In the genomic region with DNA sequence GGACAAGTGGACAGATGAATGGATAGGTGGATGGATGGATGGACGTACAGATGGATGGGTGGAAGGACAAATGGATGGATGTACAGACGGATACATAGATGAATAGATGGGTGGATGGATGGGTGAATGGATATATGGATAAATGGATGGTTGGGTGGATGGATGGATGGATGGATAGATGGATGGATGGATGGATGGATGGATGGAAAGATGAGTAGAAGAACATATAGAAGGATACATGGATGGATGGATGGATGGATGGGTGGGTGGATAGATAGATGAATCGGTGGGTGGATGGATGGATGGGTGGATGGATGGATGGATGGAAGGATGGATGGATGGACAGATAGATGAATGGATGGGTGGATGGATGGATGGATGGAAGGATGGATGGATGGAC, we compare ENCODE assay signal across 36 cellular contexts.
"Had no signal": no experiment of that assay in that cellular context is flagged by ENCODE, and none has a peak within 500 bp of the region (broad histone marks: within the 10 kb centered on the region; RNA-seq: fewer than 3 reads in every experiment).

No MANE protein-coding gene starts in this region.

- H3K36me3 ChIP-seq: MG63 had no signal

- DNase-seq: Karpas-422, Kasumi-1, MG63, MM.1S, MV-4-11, NCI-H1048, NCI-H1092, NCI-H1092 treated with DMSO at 0.1 percent for 48 hours, NCI-H1105, NCI-H1105 treated with DMSO at 0.1 percent for 48 hours, NCI-H1417, NCI-H1417 treated with DMSO at 0.1 percent for 48 hours, NCI-H1436, NCI-H1436 treated with DMSO at 0.1 percent for 48 hours, NCI-H146, NCI-H1694, NCI-H1694 treated with DMSO at 0.1 percent for 48 hours, NCI-H187, NCI-H187 treated with DMSO at 0.1 percent for 48 hours, NCI-H1930, NCI-H2029, NCI-H2029 treated with DMSO at 0.1 percent for 48 hours, NCI-H2081, NCI-H2081 treated with DMSO at 0.1 percent for 48 hours, NCI-H2107, NCI-H2171, NCI-H2171 treated with DMSO at 0.1 percent for 48 hours, NCI-H2227 treated with DMSO at 0.1 percent for 48 hours, NCI-H226, NCI-H345, NCI-H446, NCI-H446 treated with DMSO at 0.1 percent for 48 hours, NCI-H510A, NCI-H510A treated with DMSO at 0.1 percent for 48 hours, NCI-H524, NCI-H524 treated with DMSO at 0.1 percent for 48 hours had no signal

- H3K27me3 ChIP-seq: MG63 had no signal

- H3K4me3 ChIP-seq: MG63 had no signal

- H3K9me3 ChIP-seq: MG63 had no signal
